ENCODE assay signal across 8 cellular contexts in the genomic region with DNA sequence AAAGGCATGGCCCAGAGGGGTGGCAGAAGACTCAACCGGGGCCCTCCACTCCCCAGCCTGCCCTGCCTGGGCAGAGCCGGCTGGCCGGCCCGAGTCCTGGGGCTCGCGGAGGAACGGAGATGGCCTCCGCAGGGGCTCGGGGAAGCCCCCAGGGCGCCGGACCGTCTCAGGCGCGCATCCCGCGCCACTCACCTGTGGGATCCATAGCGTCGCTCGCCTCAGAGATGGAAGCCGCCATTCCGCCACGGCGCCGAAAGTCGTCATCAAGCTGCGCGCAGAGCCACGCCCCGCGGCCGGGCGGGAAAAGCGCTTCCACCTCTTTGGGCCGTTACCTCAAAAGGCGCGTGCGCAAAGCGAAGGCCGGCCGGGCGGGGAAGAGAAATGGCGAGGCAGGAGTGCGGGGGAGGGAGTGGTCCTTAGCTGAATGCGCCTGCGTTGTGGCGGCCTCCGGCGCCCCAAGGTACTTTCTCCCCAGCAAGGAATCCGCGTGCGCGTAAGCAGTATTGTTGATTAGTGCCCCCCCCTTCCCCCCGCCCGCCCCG. TPM values are rescaled to one million over a fixed set of nuclear protein-coding genes. Genes with fewer than 3 reads are reported as not detected.
DNase-seq lines count a peak whose midpoint lies in the region; ATAC-seq lines count a peak whose summit lies in the region.

A gene with protein sequence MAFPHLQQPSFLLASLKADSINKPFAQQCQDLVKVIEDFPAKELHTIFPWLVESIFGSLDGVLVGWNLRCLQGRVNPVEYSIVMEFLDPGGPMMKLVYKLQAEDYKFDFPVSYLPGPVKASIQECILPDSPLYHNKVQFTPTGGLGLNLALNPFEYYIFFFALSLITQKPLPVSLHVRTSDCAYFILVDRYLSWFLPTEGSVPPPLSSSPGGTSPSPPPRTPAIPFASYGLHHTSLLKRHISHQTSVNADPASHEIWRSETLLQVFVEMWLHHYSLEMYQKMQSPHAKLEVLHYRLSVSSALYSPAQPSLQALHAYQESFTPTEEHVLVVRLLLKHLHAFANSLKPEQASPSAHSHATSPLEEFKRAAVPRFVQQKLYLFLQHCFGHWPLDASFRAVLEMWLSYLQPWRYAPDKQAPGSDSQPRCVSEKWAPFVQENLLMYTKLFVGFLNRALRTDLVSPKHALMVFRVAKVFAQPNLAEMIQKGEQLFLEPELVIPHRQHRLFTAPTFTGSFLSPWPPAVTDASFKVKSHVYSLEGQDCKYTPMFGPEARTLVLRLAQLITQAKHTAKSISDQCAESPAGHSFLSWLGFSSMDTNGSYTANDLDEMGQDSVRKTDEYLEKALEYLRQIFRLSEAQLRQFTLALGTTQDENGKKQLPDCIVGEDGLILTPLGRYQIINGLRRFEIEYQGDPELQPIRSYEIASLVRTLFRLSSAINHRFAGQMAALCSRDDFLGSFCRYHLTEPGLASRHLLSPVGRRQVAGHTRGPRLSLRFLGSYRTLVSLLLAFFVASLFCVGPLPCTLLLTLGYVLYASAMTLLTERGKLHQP (minus strand): TSS at position 265 of the 542 bp plus-strand sequence. CDS start 5,010 bp downstream, outside the sequence.

- H3K27me3 ChIP-seq in CD8-positive, alpha-beta memory T cell (ENCODE audit: insufficient read depth, low read length, poor library complexity, severe bottlenecking), result no peaks in the 10 kb centered on the region

- peak; percentile 47 for ATAC-seq in GM21360 (IDR thresholded peaks at IDR 0.05; ENCODE audit: unreplicated experiment)
- peak; percentile 70 for ATAC-seq in effector memory CD8-positive, alpha-beta T cell (replicated peaks)
- ATAC-seq in memory B cell (ENCODE audit: low read depth), result peak; percentile 77

- peaks cover 23% of the 10 kb centered on the region for H3K4me1 ChIP-seq in CD8-positive, alpha-beta memory T cell (ENCODE audit: insufficient read depth, low read length)

- POLR2A ChIA-PET in CD8-positive, alpha-beta memory T cell (lab: Charles Lee), result interaction anchor here (0.7 to 3.3 kb wide), 4 partner anchors 156 to 1311 kb away, joined by 3 to 40 read pairs (median 4); partner anchors contain the start of gene IMP4

- peak within 1 kb of the TSS; percentile 93 to 98 (median 95) for H3K27ac Mint-ChIP-seq in CD8-positive, alpha-beta memory T cell
- peak within 1 kb of the TSS; percentile 95 to 98 for H3K27ac Mint-ChIP-seq in effector memory CD8-positive, alpha-beta T cell
- peak within 1 kb of the TSS; percentile 95 for H3K27ac Mint-ChIP-seq in memory B cell

- peaks cover 0 to 23% (median 4%) of the 10 kb centered on the region in 3 donors for H3K36me3 Mint-ChIP-seq in CD8-positive, alpha-beta memory T cell
- H3K36me3 Mint-ChIP-seq in effector memory CD8-positive, alpha-beta T cell (ENCODE audit: insufficient read depth), result peaks cover 22% of the 10 kb centered on the region
- no peaks in the 10 kb centered on the region for H3K36me3 Mint-ChIP-seq in memory B cell

- peak; percentile 97 to 99 (median 98) for DNase-seq in CD8-positive, alpha-beta memory T cell
- DNase-seq in HT1080 (ENCODE audit: low read depth) (peak; percentile 93), NOMO-1 treated with DMSO at 0.1 percent for 48 hours (lab: John Stamatoyannopoulos, UW; ENCODE audit: unreplicated experiment) (peak; percentile 85), memory B cell (ENCODE audit: low spot score in 2 of 2) (peak; percentile 97 to 98)
- DNase-seq in activated CD8-positive, alpha-beta memory T cell treated with anti-CD3 and anti-CD28 coated beads for 4 hours (ENCODE audit: low read depth in 2 of 2), result peak; percentile 96
- DNase-seq in effector memory CD8-positive, alpha-beta T cell, result peak; percentile 98 to 99 (median 98)
- peak; percentile 94 for DNase-seq in stimulated activated CD8-positive, alpha-beta memory T cell treated with anti-CD3 and anti-CD28 coated beads, Interleukin-12 subunit alpha, Interleukin-12 subunit beta, amount 100 ng/mL, for 24 hours (ENCODE audit: extremely low read depth)

- peaks cover 18 to 44% (median 25%) of the 10 kb centered on the region in 3 donors for H3K4me1 Mint-ChIP-seq in CD8-positive, alpha-beta memory T cell
- peaks cover 14 to 18% of the 10 kb centered on the region in 2 donors for H3K4me1 Mint-ChIP-seq in effector memory CD8-positive, alpha-beta T cell (ENCODE audit: low read depth in 2 of 2)
- H3K4me1 Mint-ChIP-seq in memory B cell, result peaks cover 7% of the 10 kb centered on the region

- H3K9me3 Mint-ChIP-seq in CD8-positive, alpha-beta memory T cell, result no peaks in the 10 kb centered on the region
- no peaks in the 10 kb centered on the region for H3K9me3 Mint-ChIP-seq in effector memory CD8-positive, alpha-beta T cell
- no peaks in the 10 kb centered on the region for H3K9me3 Mint-ChIP-seq in memory B cell

- H3K27me3 Mint-ChIP-seq in CD8-positive, alpha-beta memory T cell, result peaks cover 0 to 4% of the 10 kb centered on the region in 2 donors
- H3K27me3 Mint-ChIP-seq in effector memory CD8-positive, alpha-beta T cell, result no peaks in the 10 kb centered on the region
- H3K27me3 Mint-ChIP-seq in memory B cell, result no peaks in the 10 kb centered on the region

- no peaks in the 10 kb centered on the region for H3K36me3 ChIP-seq in CD8-positive, alpha-beta memory T cell (ENCODE audit: insufficient read depth, low read length)

- H3K27ac ChIP-seq in CD8-positive, alpha-beta memory T cell (ENCODE audit: low read depth, low read length), result peak within 1 kb of the TSS; percentile 90

- no peaks in the 10 kb centered on the region for H3K9me3 ChIP-seq in CD8-positive, alpha-beta memory T cell (ENCODE audit: low read length)

- H3K4me3 Mint-ChIP-seq in CD8-positive, alpha-beta memory T cell, result peak within 1 kb of the TSS; percentile 89 to 97 (median 91)
- H3K4me3 Mint-ChIP-seq in effector memory CD8-positive, alpha-beta T cell, result peak within 1 kb of the TSS; percentile 88 to 90
- peak within 1 kb of the TSS; percentile 90 for H3K4me3 Mint-ChIP-seq in memory B cell

- H3K4me3 ChIP-seq in CD8-positive, alpha-beta memory T cell (ENCODE audit: low read length), result peak within 1 kb of the TSS; percentile 94

- CTCF ChIA-PET in CD8-positive, alpha-beta memory T cell (lab: Charles Lee), result interaction anchor here (0.7 to 2.6 kb wide), 9 partner anchors 10 to 1311 kb away, joined by 3 to 21 read pairs (median 5); partner anchors contain the start of genes IMP4 and PTPN18

RNA-seq across cellular contexts. Expression of the gene that starts here (rescaled TPM):
- 100 to 1,000 TPM; 111 to 113 TPM for total RNA-seq in CD8-positive, alpha-beta memory T cell
- polyA plus RNA-seq in CD8-positive, alpha-beta memory T cell, result 43.2 TPM
- total RNA-seq in HT1080 (2014; rRNA removed; shearing (Covaris generic)), result 44.8 and 50.6 TPM in 2 replicates
- 54.3 and 58.5 TPM in 2 replicates for polyA plus RNA-seq in HT1080 (2015; cell fraction: cytosol; rRNA removed)
- polyA plus RNA-seq in HT1080 (2015; cell fraction: nucleus; rRNA removed), result 118 and 119 TPM in 2 replicates

Comparison
In these comparisons a context has a peak if more than half of its experiments do, and no peak if none do; other contexts are left out.
1. Peak in every context shown above with its lines: DNase-seq, ATAC-seq, H3K4me3 ChIP-seq and H3K27ac ChIP-seq.